Comparison of ENCODE assay signal across 14 cellular contexts in genomic region chr1:41803656-41804055, GRCh38.
DNase-seq lines count a peak whose midpoint lies in the region; ATAC-seq and TF ChIP-seq lines count a peak whose summit lies in the region.
"Had no signal": no experiment of that assay in that cellular context is flagged by ENCODE, and none has a peak within 500 bp of the region (broad histone marks: within the 10 kb centered on the region; RNA-seq: fewer than 3 reads in every experiment).

No MANE protein-coding gene starts in this region.

- CTCF ChIA-PET in activated naive CD4-positive, alpha-beta T cell treated with anti-CD3 and anti-CD28 coated beads for 36 hours (lab: Charles Lee) = interaction anchor here (1.6 kb wide), 1 partner anchor 229 kb away, joined by 6 read pairs; no protein-coding TSS in a partner anchor
- CTCF ChIA-PET in activated CD4-positive, alpha-beta memory T cell treated with anti-CD3 and anti-CD28 coated beads for 36 hours (lab: Charles Lee) = interaction anchor here (2.2 kb wide), 1 partner anchor 229 kb away, joined by 5 read pairs; no protein-coding TSS in a partner anchor

- no peaks in the 10 kb centered on the region for H3K27me3 Mint-ChIP-seq in activated naive CD4-positive, alpha-beta T cell treated with anti-CD3 and anti-CD28 coated beads for 36 hours (ENCODE audit: low read depth)
- no peaks in the 10 kb centered on the region for H3K27me3 Mint-ChIP-seq in activated CD4-positive, alpha-beta memory T cell treated with anti-CD3 and anti-CD28 coated beads for 36 hours

- no peak for DNase-seq in activated naive CD4-positive, alpha-beta T cell treated with anti-CD3 and anti-CD28 coated beads for 36 hours
- DNase-seq in activated naive CD4-positive, alpha-beta T cell treated with anti-CD3 and anti-CD28 coated beads, Interleukin-2, amount 50 U/mL, for 72 hours (ENCODE audit: low spot score in 2 of 2) = no peak
- no peak for DNase-seq in activated CD4-positive, alpha-beta memory T cell treated with anti-CD3 and anti-CD28 coated beads for 36 hours
- DNase-seq in foreskin keratinocyte (peak; percentile 42 to 58), tibial artery (no peak), iPS-NIHi11 (ENCODE audit: low spot score) (no peak), HuH-7.5 (ENCODE audit: low spot score) (no peak)
- DNase-seq: left lung; NCI-H2029; pancreas; stimulated activated CD4-positive, alpha-beta T cell treated with anti-CD3 and anti-CD28 coated beads, Interleukin-4, amount 100 ng/mL, for 24 hours had no signal

- no peaks in the 10 kb centered on the region for H3K9me3 Mint-ChIP-seq in activated naive CD4-positive, alpha-beta T cell treated with anti-CD3 and anti-CD28 coated beads for 36 hours
- H3K9me3 Mint-ChIP-seq in activated naive CD4-positive, alpha-beta T cell treated with anti-CD3 and anti-CD28 coated beads, Interleukin-2, amount 50 U/mL, for 72 hours = no peaks in the 10 kb centered on the region
- H3K9me3 Mint-ChIP-seq in activated CD4-positive, alpha-beta memory T cell treated with anti-CD3 and anti-CD28 coated beads for 36 hours = no peaks in the 10 kb centered on the region

- no peak overlapping the region for H3K27ac ChIP-seq in foreskin keratinocyte
- H3K27ac ChIP-seq in tibial artery = peak overlapping the region; percentile 22 to 23
- H3K27ac ChIP-seq: gastroesophageal sphincter, pancreas had no signal

- no peaks in the 10 kb centered on the region for H3K9me3 ChIP-seq in tibial artery
- H3K9me3 ChIP-seq: gastroesophageal sphincter, left lung, pancreas, thoracic aorta had no signal

- H3K27ac Mint-ChIP-seq in activated naive CD4-positive, alpha-beta T cell treated with anti-CD3 and anti-CD28 coated beads for 36 hours = peak overlapping the region; percentile 67
- no peak overlapping the region for H3K27ac Mint-ChIP-seq in activated naive CD4-positive, alpha-beta T cell treated with anti-CD3 and anti-CD28 coated beads, Interleukin-2, amount 50 U/mL, for 72 hours
- H3K27ac Mint-ChIP-seq in activated CD4-positive, alpha-beta memory T cell treated with anti-CD3 and anti-CD28 coated beads for 36 hours = peak overlapping the region; percentile 79

- H3K27me3 ChIP-seq in foreskin keratinocyte (no peaks in the 10 kb centered on the region), tibial artery (no peaks in the 10 kb centered on the region)
- H3K27me3 ChIP-seq: gastroesophageal sphincter, left lung, pancreas had no signal

- TF ChIP-seq CTCF in foreskin keratinocyte (conservative IDR thresholded peaks at IDR 0.05) (no peak), tibial artery (IDR thresholded peaks at IDR 0.05) (no peak)

- H3K4me1 ChIP-seq in foreskin keratinocyte (peaks cover 13% of the 10 kb centered on the region), tibial artery (peaks cover 0 to 17% (median 6%) of the 10 kb centered on the region in 4 donors)
- H3K4me1 ChIP-seq: pancreas had no signal

- H3K4me1 Mint-ChIP-seq in activated naive CD4-positive, alpha-beta T cell treated with anti-CD3 and anti-CD28 coated beads for 36 hours (ENCODE audit: low read depth) = peaks cover 86% of the 10 kb centered on the region
- H3K4me1 Mint-ChIP-seq in activated CD4-positive, alpha-beta memory T cell treated with anti-CD3 and anti-CD28 coated beads for 36 hours (ENCODE audit: low read depth) = peaks cover 90% of the 10 kb centered on the region

- H3K36me3 ChIP-seq in tibial artery = no peaks in the 10 kb centered on the region
- H3K36me3 ChIP-seq: gastroesophageal sphincter, left lung, pancreas, thoracic aorta had no signal

- POLR2A ChIA-PET in activated CD4-positive, alpha-beta memory T cell treated with anti-CD3 and anti-CD28 coated beads for 36 hours (lab: Charles Lee) = interaction anchor here (1.0 kb wide), 1 partner anchor 70 kb away, joined by 3 read pairs; no protein-coding TSS in a partner anchor

- no peak for ATAC-seq in activated naive CD4-positive, alpha-beta T cell treated with anti-CD3 and anti-CD28 coated beads, Interleukin-2, amount 50 U/mL, for 72 hours
- ATAC-seq in foreskin keratinocyte (peak; percentile 13), HG03520 (IDR thresholded peaks at IDR 0.05; ENCODE audit: unreplicated experiment) (no peak)

- no peaks in the 10 kb centered on the region for H3K36me3 Mint-ChIP-seq in activated naive CD4-positive, alpha-beta T cell treated with anti-CD3 and anti-CD28 coated beads for 36 hours (ENCODE audit: low read depth)
- peaks cover 0 to 5% of the 10 kb centered on the region in 2 donors for H3K36me3 Mint-ChIP-seq in activated naive CD4-positive, alpha-beta T cell treated with anti-CD3 and anti-CD28 coated beads, Interleukin-2, amount 50 U/mL, for 72 hours
- peaks cover 2% of the 10 kb centered on the region for H3K36me3 Mint-ChIP-seq in activated CD4-positive, alpha-beta memory T cell treated with anti-CD3 and anti-CD28 coated beads for 36 hours

- no peak overlapping the region for H3K4me3 Mint-ChIP-seq in activated naive CD4-positive, alpha-beta T cell treated with anti-CD3 and anti-CD28 coated beads for 36 hours
- no peak overlapping the region for H3K4me3 Mint-ChIP-seq in activated CD4-positive, alpha-beta memory T cell treated with anti-CD3 and anti-CD28 coated beads for 36 hours

- intact Hi-C loops in activated naive CD4-positive, alpha-beta T cell treated with anti-CD3 and anti-CD28 coated beads for 36 hours (cut with micrococcal nuclease) = no loop called here
- intact Hi-C loops in activated CD4-positive, alpha-beta memory T cell treated with anti-CD3 and anti-CD28 coated beads for 36 hours (cut with micrococcal nuclease) = loop anchor here (5.0 to 10.0 kb wide), 2 partner anchors 94 to 289 kb away; no protein-coding TSS in a partner anchor
- intact Hi-C loops in tibial artery (cut with DNase I; ENCODE audit: low total_unique reads) = no loop called here

- H3K4me3 ChIP-seq in tibial artery = no peak overlapping the region
- H3K4me3 ChIP-seq: gastroesophageal sphincter, left lung, pancreas, thoracic aorta had no signal

Comparison
In these comparisons a context has a peak if more than half of its experiments do, and no peak if none do; other contexts are left out.
1. H3K27ac Mint-ChIP-seq: peak in activated naive CD4-positive, alpha-beta T cell treated with anti-CD3 and anti-CD28 coated beads for 36 hours (single experiment) and activated CD4-positive, alpha-beta memory T cell treated with anti-CD3 and anti-CD28 coated beads for 36 hours (single experiment); none in activated naive CD4-positive, alpha-beta T cell treated with anti-CD3 and anti-CD28 coated beads, Interleukin-2, amount 50 U/mL, for 72 hours (0 of 2).
2. DNase-seq: peak in foreskin keratinocyte (2 of 2); none in activated naive CD4-positive, alpha-beta T cell treated with anti-CD3 and anti-CD28 coated beads for 36 hours (single experiment), activated naive CD4-positive, alpha-beta T cell treated with anti-CD3 and anti-CD28 coated beads, Interleukin-2, amount 50 U/mL, for 72 hours (0 of 2), activated CD4-positive, alpha-beta memory T cell treated with anti-CD3 and anti-CD28 coated beads for 36 hours (single experiment), tibial artery (0 of 2), iPS-NIHi11 (single experiment) and HuH-7.5 (single experiment).